In the genomic region with DNA sequence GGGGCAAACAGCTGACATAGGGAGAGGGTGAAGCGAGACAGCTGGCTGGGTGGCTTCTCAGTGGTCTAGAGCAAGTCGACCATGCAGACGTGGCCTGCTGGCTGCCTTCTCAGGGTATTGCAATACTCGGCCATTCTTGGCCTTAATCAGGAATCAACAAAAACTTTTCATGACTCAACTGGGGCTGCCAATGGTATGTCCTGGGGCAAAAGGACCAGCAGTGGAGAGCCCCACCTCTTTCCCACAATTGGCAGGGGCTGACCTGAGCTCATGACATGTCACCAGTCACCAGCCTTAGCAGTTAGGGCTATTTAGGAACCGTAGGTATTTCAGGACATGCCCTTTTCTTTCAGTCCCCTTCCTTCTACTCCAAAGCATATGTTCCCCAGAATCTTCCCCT, we compare ENCODE assay signal across 13 cellular contexts.
"Had no signal": no experiment of that assay in that cellular context is flagged by ENCODE, and none has a peak within 500 bp of the region (broad histone marks: within the 10 kb centered on the region; RNA-seq: fewer than 3 reads in every experiment).

No MANE protein-coding gene starts in this region.

- ATAC-seq: effector memory CD8-positive, alpha-beta T cell had no signal

- H3K4me3 ChIP-seq: ovary, testis had no signal

- DNase-seq: activated CD4-positive, alpha-beta T cell treated with anti-CD3 and anti-CD28 coated beads, Interleukin-2, amount 50 U/mL, for 1 hour; activated CD4-positive, CD25-positive, alpha-beta regulatory T cell; activated effector memory CD4-positive, alpha-beta T cell treated with Interleukin-2 at 50 U/mL for 16 hours; cerebellar nuclear complex; effector memory CD8-positive, alpha-beta T cell; erythroblast; glutamatergic neuron; mesenchymal stem cell; ovary; stimulated activated CD4-positive, alpha-beta T cell treated with anti-CD3 and anti-CD28 coated beads, Interleukin-15, amount 100 ng/mL, for 24 hours; stimulated activated CD4-positive, alpha-beta T cell treated with anti-CD3 and anti-CD28 coated beads, Interleukin-4, amount 100 ng/mL, for 24 hours; T-helper 2 cell; testis had no signal
